Comparison of ENCODE assay signal across 8 cellular contexts in the genomic region with DNA sequence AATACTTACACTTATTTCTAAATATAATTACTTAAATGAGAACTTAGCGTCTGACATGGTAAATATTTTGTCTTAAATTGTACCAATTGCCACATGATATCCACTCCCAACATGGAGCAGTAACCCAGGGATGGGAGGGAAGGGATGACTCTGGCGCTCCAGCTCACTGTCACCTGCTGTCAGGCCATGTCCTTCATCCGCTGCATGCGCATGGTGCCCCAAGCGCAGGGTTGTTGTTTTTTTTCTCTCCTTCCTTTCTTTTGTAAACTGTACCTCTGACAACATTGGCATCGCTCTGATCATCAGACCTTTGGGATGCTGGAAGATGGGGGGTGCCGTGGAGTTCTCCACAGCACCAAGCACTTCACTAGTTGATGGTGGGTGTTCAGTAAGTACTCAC.
"Had no signal": no experiment of that assay in that cellular context is flagged by ENCODE, and none has a peak within 500 bp of the region (broad histone marks: within the 10 kb centered on the region; RNA-seq: fewer than 3 reads in every experiment).

No MANE protein-coding gene starts in this region.

- ATAC-seq: GM12878 had no signal

- FAIRE-seq: G401.6, GM12878, GM12891, GM12892, GM18507, GM19239 had no signal

- DNase-seq: GDM1, GF-D8 had no signal

- H3K4me3 ChIP-seq: GM12878 had no signal
